ENCODE assay signal across 22 cellular contexts in genomic region chr7:26476271-26476670, GRCh38.
DNase-seq lines count a peak whose midpoint lies in the region; ATAC-seq, FAIRE-seq and TF ChIP-seq lines count a peak whose summit lies in the region.
"Had no signal": no experiment of that assay in that cellular context is flagged by ENCODE, and none has a peak within 500 bp of the region (broad histone marks: within the 10 kb centered on the region; RNA-seq: fewer than 3 reads in every experiment).

No MANE protein-coding gene starts in this region.

- H3K4me3 ChIP-seq in GM23338 = no peak overlapping the region
- no peak overlapping the region for H3K4me3 ChIP-seq in H1 (ENCODE audit: extremely low read depth in 1 of 4, insufficient read depth in 2 of 4, low read depth in 3 of 4, low read length in 4 of 4)
- no peak overlapping the region for H3K4me3 ChIP-seq in uterus
- H3K4me3 ChIP-seq in HepG2 (replicated peaks in 1 of 3; ENCODE audit: insufficient read depth in 1 of 3, low read depth in 2 of 3, low read length in 3 of 3) = no peak overlapping the region
- H3K4me3 ChIP-seq: A549; BLaER1 treated with 17β-estradiol and CSF1 and Interleukin-3, amounts not matched to agents 10 nM and 100 nM; GM12878 had no signal

- H2AFZ ChIP-seq in GM23338 = no peak overlapping the region
- H2AFZ ChIP-seq in H1 (ENCODE audit: low read length) = no peak overlapping the region
- H2AFZ ChIP-seq in HepG2 (ENCODE audit: low read length) = no peak overlapping the region

- TF ChIP-seq POLR2A in H1 (IDR thresholded peaks at IDR 0.05; ENCODE audit: control extremely low read depth in 1 of 2, low read depth in 2 of 2, low read length in 2 of 2) (no peak), uterus (IDR thresholded peaks at IDR 0.05) (no peak), HepG2 (IDR thresholded peaks at IDR 0.05; ENCODE audit: insufficient read depth in 1 of 2, low read depth in 2 of 2, low read length in 2 of 2) (no peak)

- BruUV-seq in HepG2 (replicated peaks; lab: Mats Ljungman, UMichigan) = no TSS peak

- peak; percentile 52; the same call in 2 of the 3 replicates for ATAC-seq in GM23338
- no peak for ATAC-seq in HepG2
- ATAC-seq: A549; CD8-positive, alpha-beta T cell; GM12878 had no signal

- no peak for TF ChIP-seq RAD21 in H1 (IDR thresholded peaks at IDR 0.05 in 1 of 2, conservative IDR thresholded peaks at IDR 0.05 in 1 of 2; ENCODE audit: low read depth in 2 of 2, low read length in 2 of 2)
- TF ChIP-seq RAD21 in HepG2 (CRISPR knock-in tag; IDR thresholded peaks at IDR 0.05) = no peak

- DNase-seq in GM23338 (ENCODE audit: low spot score) (peak; percentile 14), H1 (ENCODE audit: low read depth in 1 of 2, low spot score in 2 of 2) (no peak), osteocyte (ENCODE audit: extremely low spot score, unreplicated experiment) (peak; percentile 32), uterus (no peak), HepG2 (ENCODE audit: low spot score) (no peak)
- DNase-seq: AML-193; Caco-2; Calu3; CD4-positive, alpha-beta T cell; CD8-positive, alpha-beta T cell; DND-41; EL; GDM1 had no signal

- no peaks in the 10 kb centered on the region for H3K9me2 ChIP-seq in GM23338 (ENCODE audit: insufficient read depth)

- H3K36me3 ChIP-seq in GM23338 (ENCODE audit: insufficient read depth) (no peaks in the 10 kb centered on the region), H1 (ENCODE audit: control insufficient read depth in 2 of 4, insufficient read depth in 4 of 4, low read length in 3 of 4) (no peaks in the 10 kb centered on the region), uterus (no peaks in the 10 kb centered on the region), HepG2 (replicated peaks in 1 of 2; ENCODE audit: control insufficient read depth in 1 of 2, insufficient read depth in 2 of 2, low read length in 2 of 2) (no peaks in the 10 kb centered on the region)
- H3K36me3 ChIP-seq: BLaER1 treated with 17β-estradiol and CSF1 and Interleukin-3, amounts not matched to agents 10 nM and 100 nM had no signal

- H3K4me1 Mint-ChIP-seq in GM23338 (peaks cover 10% of the 10 kb centered on the region), osteocyte (ENCODE audit: unreplicated experiment) (no peaks in the 10 kb centered on the region)
- H3K4me1 Mint-ChIP-seq: B cell had no signal

- H2BK5ac ChIP-seq in H1 (ENCODE audit: low read depth, low read length) = no peak overlapping the region

- no peak overlapping the region for H3K56ac ChIP-seq in H1 (replicated peaks; ENCODE audit: insufficient read length, low read depth, low read length)

- H3K4me1 ChIP-seq in GM23338 (ENCODE audit: insufficient read depth) (peaks cover 7% of the 10 kb centered on the region; the same call in 1 of the 2 replicates), H1 (replicated peaks in 1 of 4; ENCODE audit: control insufficient read depth in 3 of 4, insufficient read depth in 4 of 4, low read length in 3 of 4) (no peaks in the 10 kb centered on the region), uterus (no peaks in the 10 kb centered on the region), HepG2 (ENCODE audit: insufficient read depth, low read length) (no peaks in the 10 kb centered on the region)
- H3K4me1 ChIP-seq: A549; BLaER1 treated with 17β-estradiol and CSF1 and Interleukin-3, amounts not matched to agents 10 nM and 100 nM; Caco-2 had no signal

- TF ChIP-seq CTCF in GM23338 (conservative IDR thresholded peaks at IDR 0.05; ENCODE audit: low read depth in 2 of 2) (no peak), H1 (IDR thresholded peaks at IDR 0.05; ENCODE audit: control extremely low read depth in 1 of 3, insufficient read depth in 1 of 3, low read depth in 1 of 3, low read length in 3 of 3) (no peak), osteocyte (IDR thresholded peaks at IDR 0.05) (no peak), uterus (IDR thresholded peaks at IDR 0.05) (no peak), HepG2 (CRISPR knock-in tag; IDR thresholded peaks at IDR 0.05) (no peak)

- in situ Hi-C loops in HepG2 (cut with HindIII; ENCODE audit: extremely low pct_ligation_motif_present, low pct_unique_long_range_greater_than_20kb) = no loop called here

- H3K18ac ChIP-seq in H1 (ENCODE audit: extremely low read depth, low read length) = no peak overlapping the region

- H3K4me3 Mint-ChIP-seq in GM23338 = no peak overlapping the region
- no peak overlapping the region for H3K4me3 Mint-ChIP-seq in osteocyte (ENCODE audit: unreplicated experiment)
- H3K4me3 Mint-ChIP-seq: B cell; CD4-positive, alpha-beta T cell; CD8-positive, alpha-beta T cell had no signal

- H3K79me2 ChIP-seq in GM23338 (replicated peaks; ENCODE audit: insufficient read depth) (no peaks in the 10 kb centered on the region), H1 (ENCODE audit: control insufficient read depth in 1 of 2, insufficient read depth in 2 of 2, low read length in 2 of 2) (no peaks in the 10 kb centered on the region), HepG2 (ENCODE audit: insufficient read depth, low read length) (no peaks in the 10 kb centered on the region)

- no peak overlapping the region for H2BK12ac ChIP-seq in H1 (ENCODE audit: low read depth, low read length)

- intact Hi-C loops in uterus (cut with DNase I; ENCODE audit: low total_unique reads) = no loop called here
- intact Hi-C loops in HepG2 (cut with micrococcal nuclease; ENCODE audit: unreplicated experiment) = no loop called here

- no peak overlapping the region for H2BK15ac ChIP-seq in H1 (ENCODE audit: low read length)

- H3K23ac ChIP-seq in H1 (ENCODE audit: insufficient read length) = no peak overlapping the region

- no peak overlapping the region for H4K5ac ChIP-seq in H1 (ENCODE audit: insufficient read length, low read depth, low read length)

- no peak overlapping the region for H3K27ac Mint-ChIP-seq in GM23338
- no peak overlapping the region for H3K27ac Mint-ChIP-seq in osteocyte (ENCODE audit: unreplicated experiment)
- H3K27ac Mint-ChIP-seq: B cell; CD4-positive, alpha-beta T cell; CD8-positive, alpha-beta T cell had no signal

- CTCF ChIA-PET in H1 (lab: Charles Lee; ENCODE audit: partially characterized antibody) (interaction anchor here (0.6 kb wide), 1 partner anchor 68 kb away, joined by 3 read pairs; no protein-coding TSS in a partner anchor), HepG2 (lab: Yijun Ruan, JAX; ENCODE audit: low intra/inter-chr PET ratio, low total read pairs) (no interaction called here)

- no peak overlapping the region for H4K8ac ChIP-seq in H1 (ENCODE audit: extremely low read depth, insufficient read depth, low read length)

- H4K20me1 ChIP-seq in GM23338 (replicated peaks; ENCODE audit: insufficient read depth) (no peaks in the 10 kb centered on the region), H1 (replicated peaks in 1 of 2; ENCODE audit: control insufficient read depth in 1 of 2, insufficient read depth in 2 of 2, low read length in 2 of 2) (no peaks in the 10 kb centered on the region), HepG2 (ENCODE audit: insufficient read depth, low read length) (no peaks in the 10 kb centered on the region)
- H4K20me1 ChIP-seq: BLaER1 treated with 17β-estradiol and CSF1 and Interleukin-3, amounts not matched to agents 10 nM and 100 nM had no signal

- POLR2A ChIA-PET in H1 (lab: Charles Lee; ENCODE audit: partially characterized antibody) (interaction anchor here (1.1 kb wide), 1 partner anchor 11 kb away, joined by 3 read pairs; no protein-coding TSS in a partner anchor), HepG2 (lab: Yijun Ruan, JAX) (no interaction called here)

- no peak overlapping the region for H4K91ac ChIP-seq in H1 (replicated peaks; ENCODE audit: insufficient read length, low read length)

- H3K9me3 ChIP-seq in H1 (ENCODE audit: insufficient read depth in 2 of 2, low read depth in 1 of 2, low read length in 1 of 2) (no peaks in the 10 kb centered on the region), uterus (no peaks in the 10 kb centered on the region), HepG2 (ENCODE audit: low read length) (no peaks in the 10 kb centered on the region)
- H3K9me3 ChIP-seq: A549; BLaER1 treated with 17β-estradiol and CSF1 and Interleukin-3, amounts not matched to agents 10 nM and 100 nM; Caco-2 had no signal

- H2BK20ac ChIP-seq in H1 (ENCODE audit: low read length) = no peak overlapping the region

- no peaks in the 10 kb centered on the region for H3K27me3 ChIP-seq in GM23338 (ENCODE audit: insufficient read depth)
- H3K27me3 ChIP-seq in H1 (replicated peaks in 1 of 4; ENCODE audit: control insufficient read depth in 3 of 4, extremely low read depth in 1 of 4, insufficient read depth in 3 of 4, low read length in 3 of 4) = no peaks in the 10 kb centered on the region
- no peaks in the 10 kb centered on the region for H3K27me3 ChIP-seq in uterus
- peaks cover 3 to 18% of the 10 kb centered on the region in 2 experiments; a peak in 3 of 5 replicates for H3K27me3 ChIP-seq in HepG2 (ENCODE audit: control insufficient read depth in 1 of 2, insufficient read depth in 2 of 2, low read length in 2 of 2)
- H3K27me3 ChIP-seq: BLaER1 treated with 17β-estradiol and CSF1 and Interleukin-3, amounts not matched to agents 10 nM and 100 nM had no signal

- H3K27me3 Mint-ChIP-seq in GM23338 (ENCODE audit: insufficient read depth, low read depth, poor library complexity) = peaks cover 12% of the 10 kb centered on the region
- H3K27me3 Mint-ChIP-seq in osteocyte (ENCODE audit: unreplicated experiment) = no peaks in the 10 kb centered on the region

- H3K9ac ChIP-seq in H1 (replicated peaks in 1 of 4; ENCODE audit: extremely low read depth in 1 of 4, low read depth in 3 of 4, low read length in 3 of 4) (no peak overlapping the region), HepG2 (ENCODE audit: insufficient read depth, low read depth, low read length) (no peak overlapping the region)
- H3K9ac ChIP-seq: BLaER1 treated with 17β-estradiol and CSF1 and Interleukin-3, amounts not matched to agents 10 nM and 100 nM had no signal

- TF ChIP-seq EP300 in H1 (IDR thresholded peaks at IDR 0.05; ENCODE audit: borderline replicate concordance in 1 of 2, low read depth in 2 of 2, low read length in 2 of 2) (no peak), HepG2 (IDR thresholded peaks at IDR 0.05; ENCODE audit: low read depth in 2 of 2, low read length in 2 of 2) (no peak), HepG2 (CRISPR knock-in tag; IDR thresholded peaks at IDR 0.05; ENCODE audit: borderline replicate concordance) (no peak)

- WGBS in H1 (ENCODE audit: extremely low coverage in 1 of 2, insufficient coverage in 1 of 2, insufficient read length in 1 of 2, insufficient replicate concordance in 2 of 2, low coverage in 1 of 2, low lambda C conversion rate in 2 of 2, missing lambda C conversion rate in 1 of 2), 2 experiments = 58% methylated on average over 1 of the region's 1 CpG; no CpG with 5 or more reads in 1 of the 2 experiments
- 50% methylated on average over 1 of the region's 1 CpG for WGBS in HepG2 (ENCODE audit: low lambda C conversion rate)

- H3K4me2 ChIP-seq in GM23338 (no peak overlapping the region), H1 (ENCODE audit: insufficient read depth in 1 of 2, low read depth in 2 of 2, low read length in 2 of 2) (no peak overlapping the region), HepG2 (ENCODE audit: low read depth, low read length) (no peak overlapping the region)
- H3K4me2 ChIP-seq: A549; BLaER1 treated with 17β-estradiol and CSF1 and Interleukin-3, amounts not matched to agents 10 nM and 100 nM had no signal

- H3K36me3 Mint-ChIP-seq in GM23338 (ENCODE audit: low read depth) (no peaks in the 10 kb centered on the region), osteocyte (ENCODE audit: unreplicated experiment) (no peaks in the 10 kb centered on the region)
- H3K36me3 Mint-ChIP-seq: CD8-positive, alpha-beta T cell had no signal

- H3K9me3 Mint-ChIP-seq in GM23338 (no peaks in the 10 kb centered on the region), osteocyte (ENCODE audit: unreplicated experiment) (no peaks in the 10 kb centered on the region)
- H3K9me3 Mint-ChIP-seq: CD4-positive, alpha-beta T cell; CD8-positive, alpha-beta T cell had no signal

- no peak overlapping the region for H3K4ac ChIP-seq in H1 (replicated peaks; ENCODE audit: insufficient read length, low read depth, low read length)

- no peaks in the 10 kb centered on the region for H3F3A ChIP-seq in GM23338 (replicated peaks; ENCODE audit: low read depth)

- no peak overlapping the region for H2AK5ac ChIP-seq in H1 (ENCODE audit: low read depth, low read length)

- no peaks in the 10 kb centered on the region for H3K79me1 ChIP-seq in H1 (ENCODE audit: low read depth, low read length)

- H3K23me2 ChIP-seq in H1 (ENCODE audit: low read depth, low read length) = no peaks in the 10 kb centered on the region

- no peak overlapping the region for H2BK120ac ChIP-seq in H1 (replicated peaks; ENCODE audit: low read depth, low read length)

- H3K27ac ChIP-seq in GM23338 (ENCODE audit: low read depth) = no peak overlapping the region
- no peak overlapping the region for H3K27ac ChIP-seq in H1 (ENCODE audit: low read depth, low read length)
- H3K27ac ChIP-seq in uterus = no peak overlapping the region
- H3K27ac ChIP-seq in HepG2 (ENCODE audit: extremely low read length, insufficient read depth, low read length) = no peak overlapping the region
- H3K27ac ChIP-seq: 22Rv1; A549; BLaER1 treated with 17β-estradiol and CSF1 and Interleukin-3, amounts not matched to agents 10 nM and 100 nM; C4-2B had no signal

- H3K14ac ChIP-seq in H1 (ENCODE audit: insufficient read length) = no peak overlapping the region

- no peak for FAIRE-seq in H1 (lab: Jason Lieb, UNC)
- no peak for FAIRE-seq in HepG2 (lab: Jason Lieb, UNC)
- FAIRE-seq: A549, D721Med, GM12878, GM12892, GM18507 had no signal

Comparison
In these comparisons a context has a peak if more than half of its experiments do, and no peak if none do; other contexts are left out.
1. DNase-seq: peak in GM23338 (single experiment) and osteocyte (single experiment); none in H1 (0 of 2), uterus (0 of 2) and HepG2 (single experiment).